In genomic region chr17:17859909-17860760, GRCh38 we compare ENCODE assay signal across 8 cellular contexts. TPM values are rescaled to one million over a fixed set of nuclear protein-coding genes. Genes with fewer than 3 reads are reported as not detected.
DNase-seq lines count a peak whose midpoint lies in the region; ATAC-seq, FAIRE-seq and TF ChIP-seq lines count a peak whose summit lies in the region.

No MANE protein-coding gene starts in this region.

- no peaks in the 10 kb centered on the region for H3K4me1 ChIP-seq in uterus

- no peak overlapping the region for H3K27ac Mint-ChIP-seq in osteocyte (ENCODE audit: unreplicated experiment)

- TF ChIP-seq CTCF in osteocyte (IDR thresholded peaks at IDR 0.05) (peak; percentile 95), uterus (IDR thresholded peaks at IDR 0.05) (peak; percentile 93 to 97 (median 96))

- H3K27me3 ChIP-seq in uterus, result no peaks in the 10 kb centered on the region

- H3K27ac ChIP-seq in uterus, result no peak overlapping the region

- no peak overlapping the region for H3K4me3 ChIP-seq in uterus

- TF ChIP-seq POLR2A in uterus (IDR thresholded peaks at IDR 0.05), result no peak

- H3K9me3 ChIP-seq in uterus, result no peaks in the 10 kb centered on the region

- no peak for FAIRE-seq in frontal cortex (lab: Jason Lieb, UNC)

- no peaks in the 10 kb centered on the region for H3K36me3 ChIP-seq in uterus

- H3K27me3 Mint-ChIP-seq in osteocyte (ENCODE audit: unreplicated experiment), result no peaks in the 10 kb centered on the region

- H3K4me3 Mint-ChIP-seq in osteocyte (ENCODE audit: unreplicated experiment), result no peak overlapping the region

- H3K4me1 Mint-ChIP-seq in osteocyte (ENCODE audit: unreplicated experiment), result peaks cover 19% of the 10 kb centered on the region

- intact Hi-C loops in uterus (cut with DNase I; ENCODE audit: low total_unique reads), result loop anchor here (2.0 kb wide), 1 partner anchor 47 kb away; no protein-coding TSS in a partner anchor

- peaks cover 11% of the 10 kb centered on the region for H3K36me3 Mint-ChIP-seq in osteocyte (ENCODE audit: unreplicated experiment)

- DNase-seq in DMS153 (lab: John Stamatoyannopoulos, UW) (peak; percentile 34), RPMI7951 (ENCODE audit: low read depth) (peak; percentile 47), frontal cortex (ENCODE audit: low spot score in 2 of 2) (peak; percentile 51 to 84), osteocyte (ENCODE audit: extremely low spot score, unreplicated experiment) (no peak), uterus (peak; percentile 64 to 69)
- DNase-seq in activated T-helper 9 cell treated with anti-CD3 and anti-CD28 coated beads, Interleukin-2, amount 50 U/mL, for 16 hours (ENCODE audit: low read depth), result peak; percentile 53

- ATAC-seq in HG02678 (IDR thresholded peaks at IDR 0.05; ENCODE audit: unreplicated experiment) (peak; percentile 41), GM21390 (IDR thresholded peaks at IDR 0.05; ENCODE audit: unreplicated experiment) (no peak)

- no peaks in the 10 kb centered on the region for H3K9me3 Mint-ChIP-seq in osteocyte (ENCODE audit: unreplicated experiment)

RNA-seq across cellular contexts. Expression of gene SREBF1, which starts 23.3 kb away (rescaled TPM):
- total RNA-seq in RPMI7951 (2014; rRNA removed; shearing (Covaris generic)), result 24.3 and 25.7 TPM in 2 replicates
- total RNA-seq in frontal cortex (17.5 TPM), osteocyte (78.0 and 86.9 TPM in 2 replicates), uterus (10 to 100 TPM; 24.8 to 94.6 (median 31.5) TPM)
